In the genomic region with DNA sequence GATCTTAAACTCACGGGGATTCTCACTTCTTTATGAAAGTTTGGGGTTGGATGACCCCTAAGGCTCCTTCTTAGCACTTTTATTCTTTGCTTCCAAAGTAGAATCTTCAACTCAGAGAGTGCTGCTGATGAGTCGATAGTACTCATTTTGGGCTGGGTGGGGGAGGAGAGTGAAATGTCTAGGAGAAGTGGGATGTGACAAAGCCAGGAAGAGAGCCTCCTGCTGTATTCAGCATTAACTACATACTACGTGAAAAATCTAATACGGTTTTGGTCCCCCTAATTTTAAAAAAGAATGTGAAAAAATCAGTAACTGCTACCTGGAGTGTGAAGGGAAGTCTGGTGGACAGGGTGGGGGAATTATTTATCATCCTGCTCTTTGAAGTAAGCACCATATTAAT, we compare ENCODE assay signal across 20 cellular contexts.
DNase-seq lines count a peak whose midpoint lies in the region; ATAC-seq, FAIRE-seq and TF ChIP-seq lines count a peak whose summit lies in the region.
"Had no signal": no experiment of that assay in that cellular context is flagged by ENCODE, and none has a peak within 500 bp of the region (broad histone marks: within the 10 kb centered on the region; RNA-seq: fewer than 3 reads in every experiment).

No MANE protein-coding gene starts in this region.

- H3K4me1 ChIP-seq in heart right ventricle (peaks cover 16 to 88% (median 56%) of the 10 kb centered on the region in 9 donors), astrocyte (ENCODE audit: insufficient read depth, low read length) (peaks cover 7% of the 10 kb centered on the region), aorta (ENCODE audit: control insufficient read depth in 1 of 2, insufficient read depth in 2 of 2, low read length in 2 of 2) (peaks cover 19 to 22% of the 10 kb centered on the region in 2 donors)

- WGBS in heart right ventricle, 2 donors: 37 to 47% methylated on average over 4 of the region's 4 CpGs
- WGBS in aorta, 2 donors: 44 to 47% methylated on average over 4 of the region's 4 CpGs

- no peaks in the 10 kb centered on the region for H3K9me3 ChIP-seq in heart right ventricle
- no peaks in the 10 kb centered on the region for H3K9me3 ChIP-seq in astrocyte (ENCODE audit: insufficient read depth, low read depth, low read length)
- no peaks in the 10 kb centered on the region for H3K9me3 ChIP-seq in aorta (ENCODE audit: control insufficient read depth, low read length)
- H3K9me3 ChIP-seq: left lung, transverse colon had no signal

- intact Hi-C loops in heart right ventricle (cut with DNase I) (no loop called here), left ventricle myocardium superior (cut with micrococcal nuclease) (no loop called here), aorta (cut with DNase I) (no loop called here)

- H3K27ac ChIP-seq in heart right ventricle (peak overlapping the region in 6 of 10 donors; percentile 11 to 86 (median 42)), astrocyte (ENCODE audit: low read depth, low read length) (no peak overlapping the region), aorta (ENCODE audit: low read depth in 1 of 2, low read length in 2 of 2) (peak overlapping the region; percentile 21 to 68)
- H3K27ac ChIP-seq: left lung, SK-N-MC, VCaP had no signal

- peaks cover 32% of the 10 kb centered on the region for H4K20me1 ChIP-seq in astrocyte (ENCODE audit: insufficient read depth, low read length)

- H3K27me3 Mint-ChIP-seq in astrocyte (ENCODE audit: low read depth, unreplicated experiment): no peaks in the 10 kb centered on the region
- H3K27me3 Mint-ChIP-seq in stimulated activated memory B cell treated with anti-CD40 and anti-IgM and Interleukin-4, amounts not matched to agents 10 μg/mL and 1 μg/mL and 100 μg/mL, for 72 hours: no peaks in the 10 kb centered on the region
- H3K27me3 Mint-ChIP-seq: activated naive CD8-positive, alpha-beta T cell treated with anti-CD3 and anti-CD28 coated beads for 36 hours had no signal

- no peak overlapping the region for H3K4me3 Mint-ChIP-seq in astrocyte (ENCODE audit: unreplicated experiment)
- H3K4me3 Mint-ChIP-seq in stimulated activated memory B cell treated with anti-CD40 and anti-IgM and Interleukin-4, amounts not matched to agents 10 μg/mL and 1 μg/mL and 100 μg/mL, for 72 hours: no peak overlapping the region
- H3K4me3 Mint-ChIP-seq: activated naive CD8-positive, alpha-beta T cell treated with anti-CD3 and anti-CD28 coated beads for 36 hours had no signal

- peaks cover 10% of the 10 kb centered on the region for H3K36me3 Mint-ChIP-seq in astrocyte (ENCODE audit: low read depth, unreplicated experiment)
- H3K36me3 Mint-ChIP-seq in stimulated activated memory B cell treated with anti-CD40 and anti-IgM and Interleukin-4, amounts not matched to agents 10 μg/mL and 1 μg/mL and 100 μg/mL, for 72 hours: peaks cover 7% of the 10 kb centered on the region

- H3K79me2 ChIP-seq in astrocyte (ENCODE audit: insufficient read depth, low read length): peaks cover 30% of the 10 kb centered on the region

- H3K27me3 ChIP-seq in heart right ventricle (no peaks in the 10 kb centered on the region), astrocyte (ENCODE audit: insufficient read depth, low read length) (no peaks in the 10 kb centered on the region), aorta (ENCODE audit: control insufficient read depth in 1 of 2, insufficient read depth in 2 of 2, low read length in 1 of 2) (no peaks in the 10 kb centered on the region)
- H3K27me3 ChIP-seq: left lung, transverse colon had no signal

- H3K4me2 ChIP-seq in astrocyte (ENCODE audit: low read length): peak overlapping the region; percentile 13

- H3K36me3 ChIP-seq in heart right ventricle (no peaks in the 10 kb centered on the region), astrocyte (ENCODE audit: insufficient read depth, low read length) (no peaks in the 10 kb centered on the region), aorta (ENCODE audit: control insufficient read depth in 1 of 2, insufficient read depth in 2 of 2, low read length in 1 of 2) (no peaks in the 10 kb centered on the region)
- H3K36me3 ChIP-seq: left lung, transverse colon had no signal

- no peak overlapping the region for H3K9ac ChIP-seq in astrocyte (ENCODE audit: low read length)

- peaks cover 41% of the 10 kb centered on the region for H3K4me1 Mint-ChIP-seq in astrocyte (ENCODE audit: low read depth, unreplicated experiment)
- peaks cover 29% of the 10 kb centered on the region for H3K4me1 Mint-ChIP-seq in stimulated activated memory B cell treated with anti-CD40 and anti-IgM and Interleukin-4, amounts not matched to agents 10 μg/mL and 1 μg/mL and 100 μg/mL, for 72 hours

- ATAC-seq in heart right ventricle (no peak), left ventricle myocardium superior (no peak), aorta (ENCODE audit: low FRiP score) (no peak)
- no peak for ATAC-seq in stimulated activated memory B cell treated with anti-CD40 and anti-IgM and Interleukin-4, amounts not matched to agents 10 μg/mL and 1 μg/mL and 100 μg/mL, for 72 hours

- TF ChIP-seq CTCF in heart right ventricle (IDR thresholded peaks at IDR 0.05) (peak in 6 of 9 donors; percentile 5 to 33 (median 19)), astrocyte (IDR thresholded peaks at IDR 0.05; ENCODE audit: insufficient read depth, low read depth, low read length) (no peak)

- DNase-seq in heart right ventricle (no peak), left ventricle myocardium superior (no peak), astrocyte (ENCODE audit: low read depth) (no peak), iris pigment epithelial cell (ENCODE audit: low read depth) (peak; percentile 28), aorta (no peak), GDM1 (lab: John Stamatoyannopoulos, UW) (no peak)
- no peak for DNase-seq in NK-92 treated with Interleukin-12 subunit alpha and Interleukin-12 subunit beta, amount 100 ng/mL, for 24 hours (lab: John Stamatoyannopoulos, UW)
- DNase-seq: activated CD8-positive, alpha-beta memory T cell treated with anti-CD3 and anti-CD28 coated beads, Interleukin-2, amount 50 U/mL, for 4 hours; activated naive CD8-positive, alpha-beta T cell treated with anti-CD3 and anti-CD28 coated beads for 36 hours; DMS79 treated with DMSO at 0.1 percent for 48 hours; glutamatergic neuron; GOT3; left lung; NCI-H2081 treated with DMSO at 0.1 percent for 48 hours; transverse colon had no signal

- no peaks in the 10 kb centered on the region for H3K9me3 Mint-ChIP-seq in astrocyte (ENCODE audit: unreplicated experiment)
- peaks cover 2% of the 10 kb centered on the region for H3K9me3 Mint-ChIP-seq in stimulated activated memory B cell treated with anti-CD40 and anti-IgM and Interleukin-4, amounts not matched to agents 10 μg/mL and 1 μg/mL and 100 μg/mL, for 72 hours

- peak overlapping the region; percentile 63 for H3K27ac Mint-ChIP-seq in astrocyte (ENCODE audit: unreplicated experiment)
- no peak overlapping the region for H3K27ac Mint-ChIP-seq in stimulated activated memory B cell treated with anti-CD40 and anti-IgM and Interleukin-4, amounts not matched to agents 10 μg/mL and 1 μg/mL and 100 μg/mL, for 72 hours
- H3K27ac Mint-ChIP-seq: activated naive CD8-positive, alpha-beta T cell treated with anti-CD3 and anti-CD28 coated beads for 36 hours had no signal

- no peak overlapping the region for H3K4me3 ChIP-seq in heart right ventricle
- no peak overlapping the region for H3K4me3 ChIP-seq in astrocyte (ENCODE audit: insufficient read depth, low read depth, low read length)
- H3K4me3 ChIP-seq in aorta (ENCODE audit: low read length in 2 of 2): no peak overlapping the region
- H3K4me3 ChIP-seq: left lung, SK-N-MC, transverse colon had no signal

- no peak overlapping the region for H2AFZ ChIP-seq in astrocyte (ENCODE audit: low read depth, low read length)

- FAIRE-seq in astrocyte (lab: Jason Lieb, UNC): no peak
- FAIRE-seq: GM12892, GM19239 had no signal
